Comparison of ENCODE assay signal across 1 cellular context in genomic region chr20:23534801-23535593, GRCh38.
TF ChIP-seq lines count a peak whose summit lies in the region.

No MANE protein-coding gene starts in this region.

TF ChIP-seq in H1, 55 proteins besides CTCF, POLR2A, EP300 and RAD21:
- no peak for TF ChIP-seq KDM1A (IDR thresholded peaks at IDR 0.05; ENCODE audit: borderline replicate concordance, low read length)
- no peak for TF ChIP-seq TAF7 (optimal IDR thresholded peaks at IDR 0.05; ENCODE audit: borderline replicate concordance, low read depth, low read length)
- TF ChIP-seq BACH1 (IDR thresholded peaks at IDR 0.05; ENCODE audit: low read length) = no peak
- TF ChIP-seq SRF (IDR thresholded peaks at IDR 0.05; ENCODE audit: low read depth, low read length) = no peak
- no peak for TF ChIP-seq GTF2F1 (IDR thresholded peaks at IDR 0.05; ENCODE audit: borderline replicate concordance, low read depth, low read length)
- no peak for TF ChIP-seq POU5F1 (IDR thresholded peaks at IDR 0.05; ENCODE audit: low read depth, low read length)
- TF ChIP-seq RXRA (IDR thresholded peaks at IDR 0.05; ENCODE audit: insufficient read depth, low read depth, low read length) = no peak
- no peak for TF ChIP-seq SUZ12 (IDR thresholded peaks at IDR 0.05; ENCODE audit: low read length)
